Comparison of ENCODE assay signal across 16 cellular contexts in genomic region chr5:129078247-129078646, GRCh38. TPM values are rescaled to one million over a fixed set of nuclear protein-coding genes. Genes with fewer than 3 reads are reported as not detected.
DNase-seq lines count a peak whose midpoint lies in the region; ATAC-seq and TF ChIP-seq lines count a peak whose summit lies in the region.
"Had no signal": no experiment of that assay in that cellular context is flagged by ENCODE, and none has a peak within 500 bp of the region (broad histone marks: within the 10 kb centered on the region; RNA-seq: fewer than 3 reads in every experiment).

No MANE protein-coding gene starts in this region.

- H3K36me3 Mint-ChIP-seq in activated CD4-positive, alpha-beta memory T cell treated with anti-CD3 and anti-CD28 coated beads, Interleukin-2, amount 10 ng/mL, durations not matched to agents 7 days and 5 days (ENCODE audit: low read depth): no peaks in the 10 kb centered on the region
- H3K36me3 Mint-ChIP-seq: CD4-positive, alpha-beta memory T cell had no signal

- WGBS in esophagus muscularis mucosa: 31% methylated on average over 1 of the region's 1 CpG

- no peaks in the 10 kb centered on the region for H3K9me3 ChIP-seq in WERI-Rb-1 (ENCODE audit: severe bottlenecking)
- H3K9me3 ChIP-seq in esophagus muscularis mucosa: no peaks in the 10 kb centered on the region

- H3K27me3 ChIP-seq in WERI-Rb-1 (ENCODE audit: insufficient read depth, low read depth, severe bottlenecking) (no peaks in the 10 kb centered on the region), esophagus muscularis mucosa (no peaks in the 10 kb centered on the region)

- TF ChIP-seq CTCF in WERI-Rb-1 (IDR thresholded peaks at IDR 0.05; ENCODE audit: low read depth, low read length) (no peak), esophagus muscularis mucosa (IDR thresholded peaks at IDR 0.05) (no peak)

- intact Hi-C loops in esophagus muscularis mucosa (cut with DNase I) (no loop called here), sciatic nerve (cut with DNase I) (no loop called here)

- CTCF ChIA-PET in activated CD4-positive, alpha-beta memory T cell treated with anti-CD3 and anti-CD28 coated beads, Interleukin-2, amount 10 ng/mL, durations not matched to agents 7 days and 5 days (lab: Charles Lee): no interaction called here

- H3K4me3 ChIP-seq in WERI-Rb-1 (ENCODE audit: low read depth, low read length) (no peak overlapping the region), esophagus muscularis mucosa (no peak overlapping the region)
- H3K4me3 ChIP-seq: GM23338 had no signal

- in situ Hi-C loops in KBM-7 (cut with MboI; ENCODE audit: low pct_unique_long_range_greater_than_20kb, low sequenced_read_pairs): no loop called here

- no peaks in the 10 kb centered on the region for H3K9me3 Mint-ChIP-seq in activated CD4-positive, alpha-beta memory T cell treated with anti-CD3 and anti-CD28 coated beads, Interleukin-2, amount 10 ng/mL, durations not matched to agents 7 days and 5 days
- H3K9me3 Mint-ChIP-seq: GM23338, H9 had no signal

- no peak overlapping the region for H3K4me3 Mint-ChIP-seq in activated CD4-positive, alpha-beta memory T cell treated with anti-CD3 and anti-CD28 coated beads, Interleukin-2, amount 10 ng/mL, durations not matched to agents 7 days and 5 days
- H3K4me3 Mint-ChIP-seq: CD4-positive, alpha-beta memory T cell; GM23338; H9 had no signal

- no peak for TF ChIP-seq POLR2A in esophagus muscularis mucosa (IDR thresholded peaks at IDR 0.05; ENCODE audit: low read depth)

- no peaks in the 10 kb centered on the region for H3K4me1 Mint-ChIP-seq in activated CD4-positive, alpha-beta memory T cell treated with anti-CD3 and anti-CD28 coated beads, Interleukin-2, amount 10 ng/mL, durations not matched to agents 7 days and 5 days
- H3K4me1 Mint-ChIP-seq: CD4-positive, alpha-beta memory T cell; GM23338; H9 had no signal

- peaks cover 0 to 41% (median 24%) of the 10 kb centered on the region in 4 donors for H3K4me1 ChIP-seq in esophagus muscularis mucosa

- DNase-seq in OCI-M1 (lab: John Stamatoyannopoulos, UW) (peak; percentile 55), WERI-Rb-1 (no peak), esophagus muscularis mucosa (ENCODE audit: extremely low spot score) (no peak), sciatic nerve (ENCODE audit: low spot score) (no peak), KBM-7 (no peak)
- DNase-seq in activated CD4-positive, alpha-beta memory T cell treated with anti-CD3 and anti-CD28 coated beads, Interleukin-2, amount 10 ng/mL, durations not matched to agents 7 days and 5 days: no peak
- DNase-seq: C1 segment of cervical spinal cord; Calu3; CD4-positive, alpha-beta memory T cell; COR-L47; DMS53; DMS79 treated with DMSO at 0.1 percent for 48 hours; GF-D8; H9 had no signal

- H3K36me3 ChIP-seq in WERI-Rb-1: no peaks in the 10 kb centered on the region
- no peaks in the 10 kb centered on the region for H3K36me3 ChIP-seq in esophagus muscularis mucosa

- ATAC-seq in sciatic nerve: peak; percentile 52
- ATAC-seq: GM23338, HCT116 had no signal

- POLR2A ChIA-PET in activated CD4-positive, alpha-beta memory T cell treated with anti-CD3 and anti-CD28 coated beads, Interleukin-2, amount 10 ng/mL, durations not matched to agents 7 days and 5 days (lab: Charles Lee): no interaction called here

- H3K27ac ChIP-seq in WERI-Rb-1 (peak overlapping the region; percentile 66), esophagus muscularis mucosa (replicated peaks in 1 of 4) (peak overlapping the region; percentile 23 to 68 (median 50))

- no peaks in the 10 kb centered on the region for H3K27me3 Mint-ChIP-seq in activated CD4-positive, alpha-beta memory T cell treated with anti-CD3 and anti-CD28 coated beads, Interleukin-2, amount 10 ng/mL, durations not matched to agents 7 days and 5 days

- TF ChIP-seq EP300 in esophagus muscularis mucosa (IDR thresholded peaks at IDR 0.05): no peak

- H3K27ac Mint-ChIP-seq in activated CD4-positive, alpha-beta memory T cell treated with anti-CD3 and anti-CD28 coated beads, Interleukin-2, amount 10 ng/mL, durations not matched to agents 7 days and 5 days: no peak overlapping the region
- H3K27ac Mint-ChIP-seq: GM23338, H9 had no signal

RNA-seq across cellular contexts. Expression of gene ISOC1, which starts 16.3 kb away (rescaled TPM):
- 100 to 1,000 TPM in 1 of 4 donors, 10 to 100 TPM in 3; 53.5 to 136 (median 89.5) TPM for total RNA-seq in esophagus muscularis mucosa
- total RNA-seq in sciatic nerve: 20.1 TPM
- 10 to 100 TPM; 14.4 to 16.4 TPM for total RNA-seq in activated CD4-positive, alpha-beta memory T cell treated with anti-CD3 and anti-CD28 coated beads, Interleukin-2, amount 10 ng/mL, durations not matched to agents 7 days and 5 days
